Comparison of ENCODE assay signal across 10 cellular contexts in the genomic region with DNA sequence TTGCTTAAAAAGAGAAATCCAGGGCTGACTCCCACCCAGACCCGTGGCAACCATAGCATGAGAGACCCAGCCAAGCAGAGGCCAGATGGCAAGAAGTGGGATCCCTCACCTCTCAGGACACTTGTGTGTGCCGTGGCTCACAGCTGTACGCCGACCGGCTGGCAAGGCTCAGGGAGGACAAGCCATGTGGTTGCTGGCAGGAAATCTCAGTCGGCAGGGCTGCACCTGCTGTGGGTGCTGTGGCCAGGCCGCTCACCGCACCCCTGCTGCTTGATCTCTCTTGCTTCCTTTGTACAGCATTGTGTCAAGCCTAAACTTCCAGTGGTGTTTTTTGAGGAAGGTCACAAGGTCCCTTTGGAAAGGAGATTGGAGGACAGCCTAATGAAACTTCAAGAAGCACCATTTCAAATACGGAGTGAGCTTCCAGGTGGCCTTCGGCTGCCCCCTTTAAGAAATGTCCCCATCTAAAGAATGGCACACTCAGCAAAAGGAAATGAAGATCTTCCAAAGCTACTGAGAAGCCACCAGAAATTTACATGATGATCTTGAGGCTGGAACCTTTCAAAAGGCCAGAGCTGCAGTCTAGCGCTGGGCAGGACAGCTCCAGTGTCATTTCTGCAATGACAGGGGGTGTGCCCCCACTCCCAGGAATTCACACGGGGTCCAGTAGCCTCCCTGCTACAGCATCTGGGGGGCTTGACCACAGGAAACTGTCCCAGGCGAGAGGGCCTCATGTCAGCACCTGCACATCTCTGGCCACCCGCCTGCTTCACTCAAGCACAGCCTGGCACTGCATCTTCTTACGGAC.
DNase-seq lines count a peak whose midpoint lies in the region; ATAC-seq and TF ChIP-seq lines count a peak whose summit lies in the region.
"Had no signal": no experiment of that assay in that cellular context is flagged by ENCODE, and none has a peak within 500 bp of the region (broad histone marks: within the 10 kb centered on the region; RNA-seq: fewer than 3 reads in every experiment).

No MANE protein-coding gene starts in this region.

- H3K4me3 ChIP-seq in A673 (ENCODE audit: low read depth, low read length, poor library complexity, severe bottlenecking) (no peak overlapping the region), brain microvascular endothelial cell (ENCODE audit: low read depth, low read length) (no peak overlapping the region), mesenchymal stem cell (ENCODE audit: insufficient read depth in 1 of 2, low read depth in 1 of 2, low read length in 2 of 2) (no peak overlapping the region)

- peaks cover 4% of the 10 kb centered on the region for H3K36me3 Mint-ChIP-seq in activated naive CD4-positive, alpha-beta T cell treated with anti-CD3 and anti-CD28 coated beads, Interleukin-2, amount 10 ng/mL, durations not matched to agents 7 days and 5 days

- TF ChIP-seq CTCF in A673 (conservative IDR thresholded peaks at IDR 0.05; ENCODE audit: low read depth, low read length) (no peak), brain microvascular endothelial cell (IDR thresholded peaks at IDR 0.05; ENCODE audit: low read depth, low read length, missing control alignments) (no peak)

- H2AK5ac ChIP-seq in mesenchymal stem cell (ENCODE audit: low read length, severe bottlenecking) = no peak overlapping the region

- peak overlapping the region; percentile 54 for H3K4me3 Mint-ChIP-seq in activated naive CD4-positive, alpha-beta T cell treated with anti-CD3 and anti-CD28 coated beads, Interleukin-2, amount 10 ng/mL, durations not matched to agents 7 days and 5 days

- H4K91ac ChIP-seq in mesenchymal stem cell (ENCODE audit: low read length) = no peak overlapping the region

- no peak overlapping the region for H3K18ac ChIP-seq in mesenchymal stem cell (ENCODE audit: low read depth in 1 of 2, low read length in 2 of 2)

- H3K27me3 Mint-ChIP-seq in activated naive CD4-positive, alpha-beta T cell treated with anti-CD3 and anti-CD28 coated beads, Interleukin-2, amount 10 ng/mL, durations not matched to agents 7 days and 5 days = peaks cover 50% of the 10 kb centered on the region

- H3K4me1 Mint-ChIP-seq in activated naive CD4-positive, alpha-beta T cell treated with anti-CD3 and anti-CD28 coated beads, Interleukin-2, amount 10 ng/mL, durations not matched to agents 7 days and 5 days = peaks cover 55% of the 10 kb centered on the region

- H3K9me3 ChIP-seq in A673 (ENCODE audit: low read depth, low read length, poor library complexity, severe bottlenecking) (no peaks in the 10 kb centered on the region), mesenchymal stem cell (ENCODE audit: control insufficient read depth, low read length) (no peaks in the 10 kb centered on the region)
- H3K9me3 ChIP-seq: Caco-2 had no signal

- no peak overlapping the region for H2BK5ac ChIP-seq in mesenchymal stem cell (ENCODE audit: low read depth, low read length, poor library complexity, severe bottlenecking)

- no peak overlapping the region for H2BK120ac ChIP-seq in mesenchymal stem cell (ENCODE audit: low read depth, low read length)

- ATAC-seq in HG03460 (IDR thresholded peaks at IDR 0.05; ENCODE audit: unreplicated experiment) = peak; percentile 92

- H3K27ac ChIP-seq in A673 (ENCODE audit: low read depth, low read length, poor library complexity, severe bottlenecking) = no peak overlapping the region
- no peak overlapping the region for H3K27ac ChIP-seq in brain microvascular endothelial cell
- no peak overlapping the region for H3K27ac ChIP-seq in mesenchymal stem cell (ENCODE audit: low read length, poor library complexity, severe bottlenecking)

- DNase-seq in stimulated activated CD4-positive, alpha-beta T cell treated with anti-CD3 and anti-CD28 coated beads, Interleukin-15, amount 100 ng/mL, for 24 hours = peak; percentile 54
- DNase-seq in stimulated activated CD4-positive, alpha-beta T cell treated with anti-CD3 and anti-CD28 coated beads, Interleukin-2, amount 100 ng/mL, for 48 hours = no peak
- peak; percentile 85 for DNase-seq in activated naive CD4-positive, alpha-beta T cell treated with anti-CD3 and anti-CD28 coated beads, Interleukin-2, amount 10 ng/mL, durations not matched to agents 7 days and 5 days
- DNase-seq in A673 (ENCODE audit: low spot score) (no peak), brain microvascular endothelial cell (no peak), retina (no peak), mesenchymal stem cell (no peak)
- DNase-seq: Caco-2, NCI-H1092 had no signal

- H3K23ac ChIP-seq in mesenchymal stem cell (ENCODE audit: low read length in 2 of 2) = no peak overlapping the region

- CTCF ChIA-PET in activated naive CD4-positive, alpha-beta T cell treated with anti-CD3 and anti-CD28 coated beads, Interleukin-2, amount 10 ng/mL, durations not matched to agents 7 days and 5 days (lab: Charles Lee) = interaction anchor here (1.0 kb wide), 1 partner anchor 22 kb away, joined by 5 read pairs; no protein-coding TSS in a partner anchor
- CTCF ChIA-PET in A673 (lab: Charles Lee) = no interaction called here

- peak overlapping the region; percentile 89 for H3K27ac Mint-ChIP-seq in activated naive CD4-positive, alpha-beta T cell treated with anti-CD3 and anti-CD28 coated beads, Interleukin-2, amount 10 ng/mL, durations not matched to agents 7 days and 5 days

- in situ Hi-C loops in brain microvascular endothelial cell (cut with HindIII; ENCODE audit: low pct_ligation_motif_present, low sequenced_read_pairs) = no loop called here

- no peaks in the 10 kb centered on the region for H3K36me3 ChIP-seq in A673 (ENCODE audit: insufficient read depth, low read length, poor library complexity, severe bottlenecking)
- no peaks in the 10 kb centered on the region for H3K36me3 ChIP-seq in brain microvascular endothelial cell (replicated peaks)
- H3K36me3 ChIP-seq in mesenchymal stem cell (ENCODE audit: control insufficient read depth in 1 of 2, insufficient read depth in 2 of 2, low read depth in 1 of 2, low read length in 2 of 2) = no peaks in the 10 kb centered on the region

- H3K4me2 ChIP-seq in mesenchymal stem cell (ENCODE audit: low read length, poor library complexity, severe bottlenecking) = no peak overlapping the region

- no peak overlapping the region for H3K4ac ChIP-seq in mesenchymal stem cell (ENCODE audit: low read depth in 1 of 2, low read length in 2 of 2)

- POLR2A ChIA-PET in A673 (lab: Charles Lee; ENCODE audit: low non-redundant PET) = interaction anchor here (0.6 kb wide), 1 partner anchor 827 kb away, joined by 3 read pairs; no protein-coding TSS in a partner anchor

- no TSS peak for BruUV-seq in A673 (replicated peaks; lab: Mats Ljungman, UMichigan)

- H2BK12ac ChIP-seq in mesenchymal stem cell (ENCODE audit: low read length in 2 of 2) = no peak overlapping the region

- H3K9me3 Mint-ChIP-seq in activated naive CD4-positive, alpha-beta T cell treated with anti-CD3 and anti-CD28 coated beads, Interleukin-2, amount 10 ng/mL, durations not matched to agents 7 days and 5 days = no peaks in the 10 kb centered on the region

- H3K27me3 ChIP-seq in A673 (replicated peaks; ENCODE audit: insufficient read depth, low read depth, low read length, poor library complexity) (no peaks in the 10 kb centered on the region), brain microvascular endothelial cell (replicated peaks) (no peaks in the 10 kb centered on the region), mesenchymal stem cell (ENCODE audit: control insufficient read depth in 1 of 2, insufficient read depth in 1 of 2, low read length in 2 of 2) (peaks cover 0 to 5% of the 10 kb centered on the region in 2 experiments)

- no peak overlapping the region for H3K9ac ChIP-seq in mesenchymal stem cell (ENCODE audit: low read length)

- no peak overlapping the region for H2AFZ ChIP-seq in mesenchymal stem cell (ENCODE audit: low read depth, low read length)

- no peak overlapping the region for H2BK15ac ChIP-seq in mesenchymal stem cell (ENCODE audit: low read depth, poor library complexity, severe bottlenecking)

- no peak overlapping the region for H4K8ac ChIP-seq in mesenchymal stem cell (ENCODE audit: low read length)

- intact Hi-C loops in A673 (cut with micrococcal nuclease; ENCODE audit: unreplicated experiment) = no loop called here

- no peak overlapping the region for H3K14ac ChIP-seq in mesenchymal stem cell (ENCODE audit: low read length in 2 of 2)

- no peaks in the 10 kb centered on the region for H3K79me1 ChIP-seq in mesenchymal stem cell (replicated peaks; ENCODE audit: low read length, poor library complexity, severe bottlenecking)

- H3K4me1 ChIP-seq in A673 (ENCODE audit: insufficient read depth, low read length, poor library complexity, severe bottlenecking) = no peaks in the 10 kb centered on the region
- no peaks in the 10 kb centered on the region for H3K4me1 ChIP-seq in mesenchymal stem cell (ENCODE audit: control insufficient read depth, insufficient read depth, low read depth, low read length)
- H3K4me1 ChIP-seq: Caco-2 had no signal

- 88% methylated on average over 15 of the region's 15 CpGs for WGBS in mesenchymal stem cell

Comparison
In these comparisons a context has a peak if more than half of its experiments do, and no peak if none do; other contexts are left out.
1. DNase-seq: peak in stimulated activated CD4-positive, alpha-beta T cell treated with anti-CD3 and anti-CD28 coated beads, Interleukin-15, amount 100 ng/mL, for 24 hours (single experiment) and activated naive CD4-positive, alpha-beta T cell treated with anti-CD3 and anti-CD28 coated beads, Interleukin-2, amount 10 ng/mL, durations not matched to agents 7 days and 5 days (single experiment); none in stimulated activated CD4-positive, alpha-beta T cell treated with anti-CD3 and anti-CD28 coated beads, Interleukin-2, amount 100 ng/mL, for 48 hours (0 of 2), A673 (single experiment), brain microvascular endothelial cell (single experiment), retina (single experiment) and mesenchymal stem cell (single experiment).